1 cellular context compared by ENCODE assay signal in the genomic region with DNA sequence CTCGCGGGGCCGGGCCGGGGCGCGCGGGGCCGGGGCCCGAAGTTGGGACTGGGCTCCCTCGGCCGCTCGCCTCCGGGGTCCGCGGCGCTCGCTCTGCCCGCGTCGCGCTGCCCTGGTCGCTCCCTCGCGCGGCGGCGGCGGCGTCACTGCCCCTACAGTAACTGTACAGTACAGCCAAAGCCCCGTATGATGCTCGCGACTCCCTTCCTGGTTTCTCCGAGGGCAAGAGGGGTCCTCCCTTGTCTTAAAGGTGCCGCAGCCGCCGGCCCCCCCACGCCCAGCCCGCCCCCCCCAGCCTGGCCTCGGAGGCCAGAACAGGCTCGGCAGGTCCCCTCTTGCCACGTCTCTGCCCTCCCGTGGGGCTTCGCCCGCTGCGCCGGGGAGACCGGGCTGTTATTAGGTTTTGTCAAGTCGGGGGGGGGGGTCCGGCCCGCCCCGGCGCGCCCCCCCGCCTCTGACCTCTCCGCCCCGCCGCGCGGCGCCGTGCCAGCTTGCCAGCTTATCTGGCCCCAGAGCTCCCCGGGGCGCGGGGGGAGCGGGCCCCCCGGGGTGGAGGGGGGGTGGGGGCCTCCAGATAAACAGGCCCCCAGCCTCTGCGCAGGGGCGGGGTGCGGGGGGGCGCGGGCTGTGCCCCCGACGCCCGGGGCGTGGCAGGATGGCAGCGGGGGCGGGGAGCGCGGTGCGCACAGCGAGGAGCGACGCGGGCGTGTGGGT.
TF ChIP-seq lines count a peak whose summit lies in the region.

ZBTB7A (minus strand) TSS at position 218 of the 714 bp plus-strand sequence. CDS start 11,667 bp downstream, outside the sequence.

TF ChIP-seq in K562, 482 proteins besides CTCF, POLR2A, EP300 and RAD21 (continued from another document and continues in another):
- TF ChIP-seq, protein P1, sequence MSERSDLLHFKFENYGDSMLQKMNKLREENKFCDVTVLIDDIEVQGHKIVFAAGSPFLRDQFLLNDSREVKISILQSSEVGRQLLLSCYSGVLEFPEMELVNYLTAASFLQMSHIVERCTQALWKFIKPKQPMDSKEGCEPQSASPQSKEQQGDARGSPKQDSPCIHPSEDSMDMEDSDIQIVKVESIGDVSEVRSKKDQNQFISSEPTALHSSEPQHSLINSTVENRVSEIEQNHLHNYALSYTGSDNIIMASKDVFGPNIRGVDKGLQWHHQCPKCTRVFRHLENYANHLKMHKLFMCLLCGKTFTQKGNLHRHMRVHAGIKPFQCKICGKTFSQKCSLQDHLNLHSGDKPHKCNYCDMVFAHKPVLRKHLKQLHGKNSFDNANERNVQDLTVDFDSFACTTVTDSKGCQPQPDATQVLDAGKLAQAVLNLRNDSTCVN (CRISPR knock-in tag; IDR thresholded peaks at IDR 0.05): no peak
- TF ChIP-seq HMGN3 (IDR thresholded peaks at IDR 0.05; ENCODE audit: borderline replicate concordance, extremely low read depth, insufficient read length, low read depth, low read length) (peak; percentile 69), CCNT2 (IDR thresholded peaks at IDR 0.05; ENCODE audit: borderline replicate concordance, extremely low read depth, insufficient read length, low read depth, low read length) (peak; percentile 84), YY1 (IDR thresholded peaks at IDR 0.05; ENCODE audit: borderline replicate concordance in 1 of 3, control insufficient read depth in 1 of 3, extremely low read depth in 1 of 3, insufficient read depth in 3 of 3, insufficient read length in 1 of 3, insufficient replicate concordance in 2 of 3, low read depth in 1 of 3, low read length in 2 of 3) (peak in 1 of 3 experiments; percentile 41), E2F1 (CRISPR knock-in tag; IDR thresholded peaks at IDR 0.05) (no peak), TAF1 (IDR thresholded peaks at IDR 0.05; ENCODE audit: control insufficient read depth, extremely low read depth, insufficient read depth, low read length, severe bottlenecking) (peak; percentile 70), POLR2G (IDR thresholded peaks at IDR 0.05; ENCODE audit: low read depth, low read length) (peak; percentile 83), E2F8 (IDR thresholded peaks at IDR 0.05; ENCODE audit: low read depth, partially characterized antibody) (no peak), ZNF740 (CRISPR knock-in tag; IDR thresholded peaks at IDR 0.05) (peak; percentile 97), ZNF740 (tag; IDR thresholded peaks at IDR 0.05) (peak in 1 of 2 experiments; percentile 98; a peak in 2 of 4 replicates), GABPA (tag; conservative IDR thresholded peaks at IDR 0.05; ENCODE audit: low read depth) (peak; percentile 33; the same call in 1 of the 2 replicates), RBM34 (IDR thresholded peaks at IDR 0.05; ENCODE audit: borderline replicate concordance, insufficient read depth, low read length) (no peak), FOXJ2 (tag; IDR thresholded peaks at IDR 0.05) (0 out of 2 replicates have a peak, but pooled peaks have one; percentile 53), CREB1 (IDR thresholded peaks at IDR 0.05) (peak; percentile 85), CREB1 (CRISPR knock-in tag; IDR thresholded peaks at IDR 0.05) (peak; percentile 56; the same call in 1 of the 2 replicates), NCOR1 (IDR thresholded peaks at IDR 0.05) (peak; percentile 47), NR2C2 (CRISPR knock-in tag; IDR thresholded peaks at IDR 0.05) (no peak), NR2C2 (tag; IDR thresholded peaks at IDR 0.05) (peak; percentile 86), GTF2E2 (tag; IDR thresholded peaks at IDR 0.05) (peak; percentile 45; the same call in 1 of the 2 replicates), CREM (IDR thresholded peaks at IDR 0.05; ENCODE audit: low read depth) (peak; percentile 86), ARNT (IDR thresholded peaks at IDR 0.05) (no peak), ZNF766 (CRISPR knock-in tag; conservative IDR thresholded peaks at IDR 0.05) (peak; percentile 64; the same call in 1 of the 2 replicates), ZNF311 (CRISPR knock-in tag; IDR thresholded peaks at IDR 0.05) (no peak), UBTF (IDR thresholded peaks at IDR 0.05; ENCODE audit: borderline replicate concordance in 1 of 2, low read depth in 2 of 2, low read length in 2 of 2) (peak; percentile 28 to 72; a peak in 2 of 4 replicates), CBFA2T3 (IDR thresholded peaks at IDR 0.05) (peak; percentile 17; the same call in 1 of the 2 replicates)
- TF ChIP-seq, protein P2, sequence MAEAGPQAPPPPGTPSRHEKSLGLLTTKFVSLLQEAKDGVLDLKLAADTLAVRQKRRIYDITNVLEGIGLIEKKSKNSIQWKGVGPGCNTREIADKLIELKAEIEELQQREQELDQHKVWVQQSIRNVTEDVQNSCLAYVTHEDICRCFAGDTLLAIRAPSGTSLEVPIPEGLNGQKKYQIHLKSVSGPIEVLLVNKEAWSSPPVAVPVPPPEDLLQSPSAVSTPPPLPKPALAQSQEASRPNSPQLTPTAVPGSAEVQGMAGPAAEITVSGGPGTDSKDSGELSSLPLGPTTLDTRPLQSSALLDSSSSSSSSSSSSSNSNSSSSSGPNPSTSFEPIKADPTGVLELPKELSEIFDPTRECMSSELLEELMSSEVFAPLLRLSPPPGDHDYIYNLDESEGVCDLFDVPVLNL (CRISPR knock-in tag; IDR thresholded peaks at IDR 0.05; ENCODE audit: low read depth): no peak
- TF ChIP-seq, protein P3, sequence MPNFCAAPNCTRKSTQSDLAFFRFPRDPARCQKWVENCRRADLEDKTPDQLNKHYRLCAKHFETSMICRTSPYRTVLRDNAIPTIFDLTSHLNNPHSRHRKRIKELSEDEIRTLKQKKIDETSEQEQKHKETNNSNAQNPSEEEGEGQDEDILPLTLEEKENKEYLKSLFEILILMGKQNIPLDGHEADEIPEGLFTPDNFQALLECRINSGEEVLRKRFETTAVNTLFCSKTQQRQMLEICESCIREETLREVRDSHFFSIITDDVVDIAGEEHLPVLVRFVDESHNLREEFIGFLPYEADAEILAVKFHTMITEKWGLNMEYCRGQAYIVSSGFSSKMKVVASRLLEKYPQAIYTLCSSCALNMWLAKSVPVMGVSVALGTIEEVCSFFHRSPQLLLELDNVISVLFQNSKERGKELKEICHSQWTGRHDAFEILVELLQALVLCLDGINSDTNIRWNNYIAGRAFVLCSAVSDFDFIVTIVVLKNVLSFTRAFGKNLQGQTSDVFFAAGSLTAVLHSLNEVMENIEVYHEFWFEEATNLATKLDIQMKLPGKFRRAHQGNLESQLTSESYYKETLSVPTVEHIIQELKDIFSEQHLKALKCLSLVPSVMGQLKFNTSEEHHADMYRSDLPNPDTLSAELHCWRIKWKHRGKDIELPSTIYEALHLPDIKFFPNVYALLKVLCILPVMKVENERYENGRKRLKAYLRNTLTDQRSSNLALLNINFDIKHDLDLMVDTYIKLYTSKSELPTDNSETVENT (CRISPR knock-in tag; IDR thresholded peaks at IDR 0.05): 0 out of 2 replicates have a peak, but pooled peaks have one; percentile 72
- TF ChIP-seq, protein P4, sequence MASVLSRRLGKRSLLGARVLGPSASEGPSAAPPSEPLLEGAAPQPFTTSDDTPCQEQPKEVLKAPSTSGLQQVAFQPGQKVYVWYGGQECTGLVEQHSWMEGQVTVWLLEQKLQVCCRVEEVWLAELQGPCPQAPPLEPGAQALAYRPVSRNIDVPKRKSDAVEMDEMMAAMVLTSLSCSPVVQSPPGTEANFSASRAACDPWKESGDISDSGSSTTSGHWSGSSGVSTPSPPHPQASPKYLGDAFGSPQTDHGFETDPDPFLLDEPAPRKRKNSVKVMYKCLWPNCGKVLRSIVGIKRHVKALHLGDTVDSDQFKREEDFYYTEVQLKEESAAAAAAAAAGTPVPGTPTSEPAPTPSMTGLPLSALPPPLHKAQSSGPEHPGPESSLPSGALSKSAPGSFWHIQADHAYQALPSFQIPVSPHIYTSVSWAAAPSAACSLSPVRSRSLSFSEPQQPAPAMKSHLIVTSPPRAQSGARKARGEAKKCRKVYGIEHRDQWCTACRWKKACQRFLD (CRISPR knock-in tag; IDR thresholded peaks at IDR 0.05): peak; percentile 10; the same call in 1 of the 2 replicates
- TF ChIP-seq, protein P5, sequence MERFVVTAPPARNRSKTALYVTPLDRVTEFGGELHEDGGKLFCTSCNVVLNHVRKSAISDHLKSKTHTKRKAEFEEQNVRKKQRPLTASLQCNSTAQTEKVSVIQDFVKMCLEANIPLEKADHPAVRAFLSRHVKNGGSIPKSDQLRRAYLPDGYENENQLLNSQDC (CRISPR knock-in tag; IDR thresholded peaks at IDR 0.05): no peak
- TF ChIP-seq, protein P6, sequence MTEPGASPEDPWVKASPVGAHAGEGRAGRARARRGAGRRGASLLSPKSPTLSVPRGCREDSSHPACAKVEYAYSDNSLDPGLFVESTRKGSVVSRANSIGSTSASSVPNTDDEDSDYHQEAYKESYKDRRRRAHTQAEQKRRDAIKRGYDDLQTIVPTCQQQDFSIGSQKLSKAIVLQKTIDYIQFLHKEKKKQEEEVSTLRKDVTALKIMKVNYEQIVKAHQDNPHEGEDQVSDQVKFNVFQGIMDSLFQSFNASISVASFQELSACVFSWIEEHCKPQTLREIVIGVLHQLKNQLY (CRISPR knock-in tag; conservative IDR thresholded peaks at IDR 0.05): no peak
- TF ChIP-seq, protein P7, sequence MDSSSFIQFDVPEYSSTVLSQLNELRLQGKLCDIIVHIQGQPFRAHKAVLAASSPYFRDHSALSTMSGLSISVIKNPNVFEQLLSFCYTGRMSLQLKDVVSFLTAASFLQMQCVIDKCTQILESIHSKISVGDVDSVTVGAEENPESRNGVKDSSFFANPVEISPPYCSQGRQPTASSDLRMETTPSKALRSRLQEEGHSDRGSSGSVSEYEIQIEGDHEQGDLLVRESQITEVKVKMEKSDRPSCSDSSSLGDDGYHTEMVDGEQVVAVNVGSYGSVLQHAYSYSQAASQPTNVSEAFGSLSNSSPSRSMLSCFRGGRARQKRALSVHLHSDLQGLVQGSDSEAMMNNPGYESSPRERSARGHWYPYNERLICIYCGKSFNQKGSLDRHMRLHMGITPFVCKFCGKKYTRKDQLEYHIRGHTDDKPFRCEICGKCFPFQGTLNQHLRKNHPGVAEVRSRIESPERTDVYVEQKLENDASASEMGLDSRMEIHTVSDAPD (CRISPR knock-in tag; IDR thresholded peaks at IDR 0.05): no peak
- TF ChIP-seq, protein P8, sequence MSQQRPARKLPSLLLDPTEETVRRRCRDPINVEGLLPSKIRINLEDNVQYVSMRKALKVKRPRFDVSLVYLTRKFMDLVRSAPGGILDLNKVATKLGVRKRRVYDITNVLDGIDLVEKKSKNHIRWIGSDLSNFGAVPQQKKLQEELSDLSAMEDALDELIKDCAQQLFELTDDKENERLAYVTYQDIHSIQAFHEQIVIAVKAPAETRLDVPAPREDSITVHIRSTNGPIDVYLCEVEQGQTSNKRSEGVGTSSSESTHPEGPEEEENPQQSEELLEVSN (IDR thresholded peaks at IDR 0.05; ENCODE audit: borderline replicate concordance in 1 of 2, extremely low read depth in 1 of 2, insufficient read depth in 1 of 2, insufficient read length in 1 of 2, low read depth in 1 of 2, low read length in 1 of 2, poor library complexity in 1 of 2, severe bottlenecking in 1 of 2): peak in 1 of 2 experiments; percentile 36
